Comparison of ENCODE assay signal across 8 cellular contexts in genomic region chr20:10511507-10512231, GRCh38.
A peak's percentile ranks its signal among the peaks of the same experiment; 100 is the strongest.
DNase-seq lines count a peak whose midpoint lies in the region; ATAC-seq and TF ChIP-seq lines count a peak whose summit lies in the region.

No MANE protein-coding gene starts in this region.

- peak overlapping the region; percentile 69 for H3K9ac ChIP-seq in IMR-90 (ENCODE audit: low read depth, low read length)

- H4K5ac ChIP-seq in IMR-90 (ENCODE audit: low read depth, low read length): peak overlapping the region; percentile 77

- POLR2A ChIA-PET in IMR-90 (lab: Charles Lee; ENCODE audit: unreplicated experiment): no interaction called here

- H3K27ac Mint-ChIP-seq in activated naive CD8-positive, alpha-beta T cell treated with anti-CD3 and anti-CD28 coated beads, Interleukin-2, amount 50 U/mL, for 24 hours: peak overlapping the region; percentile 64

- H2BK20ac ChIP-seq in IMR-90 (ENCODE audit: low read depth, low read length): peak overlapping the region; percentile 98

- TF ChIP-seq RAD21 in IMR-90 (IDR thresholded peaks at IDR 0.05; ENCODE audit: low read length): no peak

- H3K14ac ChIP-seq in IMR-90 (replicated peaks; ENCODE audit: low read depth, low read length): peak overlapping the region; percentile 80

- 0 out of 2 replicates have a peak, but pooled peaks have one; percentile 34 for TF ChIP-seq POLR2A in IMR-90 (IDR thresholded peaks at IDR 0.05; ENCODE audit: low read depth, low read length)

- H3K9me3 ChIP-seq in IMR-90 (ENCODE audit: control insufficient read depth, insufficient read depth, low read length): no peaks in the 10 kb centered on the region
- H3K9me3 ChIP-seq in left ventricle myocardium inferior (replicated peaks): no peaks in the 10 kb centered on the region

- H3K27me3 ChIP-seq in IMR-90 (ENCODE audit: control insufficient read depth, insufficient read depth, low read length): no peaks in the 10 kb centered on the region
- no peaks in the 10 kb centered on the region for H3K27me3 ChIP-seq in left ventricle myocardium inferior (ENCODE audit: low read depth)

- intact Hi-C loops in IMR-90 (cut with micrococcal nuclease) (loop anchor here (5.0 kb wide), 1 partner anchor 34 kb away; no protein-coding TSS in a partner anchor), left ventricle myocardium inferior (cut with micrococcal nuclease) (no loop called here), sciatic nerve (cut with DNase I) (no loop called here)

- dilution Hi-C loops in IMR-90 (cut with HindIII; ENCODE audit: low sequenced_read_pairs, unreplicated experiment): no loop called here

- no peaks in the 10 kb centered on the region for H3K36me3 ChIP-seq in IMR-90 (ENCODE audit: control insufficient read depth, insufficient read depth, low read length)
- H3K36me3 ChIP-seq in left ventricle myocardium inferior: no peaks in the 10 kb centered on the region

- peaks cover 27% of the 10 kb centered on the region for H3K4me1 Mint-ChIP-seq in activated naive CD8-positive, alpha-beta T cell treated with anti-CD3 and anti-CD28 coated beads, Interleukin-2, amount 50 U/mL, for 24 hours

- H3K4me3 Mint-ChIP-seq in activated naive CD8-positive, alpha-beta T cell treated with anti-CD3 and anti-CD28 coated beads, Interleukin-2, amount 50 U/mL, for 24 hours: peak overlapping the region; percentile 16

- H3K4me2 ChIP-seq in IMR-90 (ENCODE audit: low read depth, low read length): peak overlapping the region; percentile 65

- peak overlapping the region; percentile 97 for H4K91ac ChIP-seq in IMR-90 (ENCODE audit: insufficient read depth, low read depth, low read length)

- H3K79me1 ChIP-seq in IMR-90 (ENCODE audit: low read depth in 1 of 2, low read length in 2 of 2): peaks cover 12 to 41% of the 10 kb centered on the region in 2 experiments

- CTCF ChIA-PET in IMR-90 (lab: Yijun Ruan, JAX): no interaction called here

- H4K20me1 ChIP-seq in IMR-90 (ENCODE audit: insufficient read depth, low read length): no peaks in the 10 kb centered on the region

- peak overlapping the region; percentile 97 for H3K18ac ChIP-seq in IMR-90 (ENCODE audit: low read depth, low read length)

- peak overlapping the region; percentile 98 for H3K4ac ChIP-seq in IMR-90 (ENCODE audit: low read depth, low read length)

- peak overlapping the region; percentile 95 for H2BK5ac ChIP-seq in IMR-90 (ENCODE audit: low read depth, low read length, poor library complexity, severe bottlenecking)

- H3K27ac ChIP-seq in IMR-90 (ENCODE audit: insufficient read depth, low read length): peak overlapping the region; percentile 95
- peak overlapping the region; percentile 47 for H3K27ac ChIP-seq in left ventricle myocardium inferior (replicated peaks)

- peak overlapping the region; percentile 98; the same call in 1 of the 2 replicates for H2AK5ac ChIP-seq in IMR-90 (ENCODE audit: low read depth, low read length)

- H3K4me3 ChIP-seq in IMR-90 (ENCODE audit: insufficient read depth, low read depth, low read length): no peak overlapping the region
- H3K4me3 ChIP-seq in left ventricle myocardium inferior: peak overlapping the region; percentile 15

- peak overlapping the region; percentile 86 for H2AK9ac ChIP-seq in IMR-90 (replicated peaks; ENCODE audit: low read depth, low read length, poor library complexity)

- no peaks in the 10 kb centered on the region for H3K27me3 Mint-ChIP-seq in activated naive CD8-positive, alpha-beta T cell treated with anti-CD3 and anti-CD28 coated beads, Interleukin-2, amount 50 U/mL, for 24 hours

- peaks cover 22% of the 10 kb centered on the region for H3K4me1 ChIP-seq in IMR-90 (ENCODE audit: control insufficient read depth, insufficient read depth, low read length)
- peaks cover 48% of the 10 kb centered on the region for H3K4me1 ChIP-seq in left ventricle myocardium inferior

- no CpG with 5 or more reads among the region's 5 CpGs for WGBS in IMR-90 (ENCODE audit: extremely low coverage in 2 of 2, insufficient read length in 1 of 2), 2 experiments

- H3K23ac ChIP-seq in IMR-90 (ENCODE audit: low read depth, low read length): peak overlapping the region; percentile 95

- H2BK15ac ChIP-seq in IMR-90 (ENCODE audit: low read depth, low read length): peak overlapping the region; percentile 92; the same call in 2 of the 3 replicates

- no peaks in the 10 kb centered on the region for H3K9me3 Mint-ChIP-seq in activated naive CD8-positive, alpha-beta T cell treated with anti-CD3 and anti-CD28 coated beads, Interleukin-2, amount 50 U/mL, for 24 hours

- TF ChIP-seq CTCF in IMR-90 (conservative IDR thresholded peaks at IDR 0.05; ENCODE audit: low read depth, low read length) (no peak), left ventricle myocardium inferior (IDR thresholded peaks at IDR 0.05; ENCODE audit: borderline replicate concordance) (no peak)

- peak overlapping the region; percentile 86; the same call in 1 of the 2 replicates for H3K56ac ChIP-seq in IMR-90 (ENCODE audit: extremely low read depth, insufficient read depth, low read length)

- H2AFZ ChIP-seq in IMR-90 (replicated peaks; ENCODE audit: low read length, poor library complexity): peak overlapping the region; percentile 78

- peaks cover 3% of the 10 kb centered on the region for H3K36me3 Mint-ChIP-seq in activated naive CD8-positive, alpha-beta T cell treated with anti-CD3 and anti-CD28 coated beads, Interleukin-2, amount 50 U/mL, for 24 hours (ENCODE audit: low read depth)

- DNase-seq in ELF-1 (ENCODE audit: low read depth, low spot score) (peak; percentile 84), IMR-90 (peak; percentile 99), SKM-1 (lab: John Stamatoyannopoulos, UW; ENCODE audit: unreplicated experiment) (peak; percentile 25), left ventricle myocardium inferior (peak; percentile 66), sciatic nerve (ENCODE audit: low spot score) (peak; percentile 87), NCI-H1105 treated with DMSO at 0.1 percent for 48 hours (lab: John Stamatoyannopoulos, UW) (no peak)
- DNase-seq in activated naive CD8-positive, alpha-beta T cell treated with anti-CD3 and anti-CD28 coated beads, Interleukin-2, amount 50 U/mL, for 24 hours: peak; percentile 68

- no TSS peak for BruUV-seq in IMR-90 (replicated peaks; lab: Mats Ljungman, UMichigan)

- ATAC-seq in GM21723 (IDR thresholded peaks at IDR 0.05; ENCODE audit: unreplicated experiment): peak; percentile 97
- peak; percentile 89 for ATAC-seq in IMR-90 (ENCODE audit: low read depth)
- ATAC-seq in activated naive CD8-positive, alpha-beta T cell treated with anti-CD3 and anti-CD28 coated beads, Interleukin-2, amount 50 U/mL, for 24 hours: peak; percentile 99
- peak; percentile 96 for ATAC-seq in sciatic nerve

- H4K8ac ChIP-seq in IMR-90 (ENCODE audit: low read depth in 2 of 2, low read length in 2 of 2): peak overlapping the region; percentile 52 to 89; a peak in 2 of 4 replicates

- H3K9me1 ChIP-seq in IMR-90 (ENCODE audit: insufficient read depth, low read length): peaks cover 9% of the 10 kb centered on the region

- in situ Hi-C loops in IMR-90 (cut with MboI; ENCODE audit: low sequenced_read_pairs): no loop called here

- peak overlapping the region; percentile 96 for H2BK120ac ChIP-seq in IMR-90 (ENCODE audit: low read depth, low read length)

TF ChIP-seq in IMR-90, 13 proteins besides CTCF, POLR2A, EP300 and RAD21:
- TF ChIP-seq USF2 (IDR thresholded peaks at IDR 0.05; ENCODE audit: low read depth, low read length) (peak; percentile 98), NFE2L2 (IDR thresholded peaks at IDR 0.05; ENCODE audit: low read depth, low read length) (peak; percentile 98), FOS (IDR thresholded peaks at IDR 0.05; ENCODE audit: low read depth, low read length) (peak; percentile 99), MAZ (IDR thresholded peaks at IDR 0.05; ENCODE audit: borderline replicate concordance, low read depth, low read length) (peak; percentile 50), ELK1 (IDR thresholded peaks at IDR 0.05; ENCODE audit: borderline replicate concordance, low read depth, low read length) (no peak), CHD1 (IDR thresholded peaks at IDR 0.05; ENCODE audit: low read depth, low read length) (no peak), SMC3 (IDR thresholded peaks at IDR 0.05; ENCODE audit: low read depth, low read length) (no peak), RCOR1 (IDR thresholded peaks at IDR 0.05; ENCODE audit: insufficient replicate concordance, low read length) (no peak), CEBPB (IDR thresholded peaks at IDR 0.05; ENCODE audit: low read depth, low read length) (peak; percentile 83), MXI1 (IDR thresholded peaks at IDR 0.05; ENCODE audit: borderline replicate concordance, low read depth, low read length) (no peak), BHLHE40 (IDR thresholded peaks at IDR 0.05; ENCODE audit: low read depth, low read length) (peak; percentile 99), RFX5 (IDR thresholded peaks at IDR 0.05; ENCODE audit: low read depth, low read length) (no peak), MAFK (IDR thresholded peaks at IDR 0.05; ENCODE audit: low read depth, low read length) (peak; percentile 86)
